ENCODE assay signal across 1 cellular context in the genomic region with DNA sequence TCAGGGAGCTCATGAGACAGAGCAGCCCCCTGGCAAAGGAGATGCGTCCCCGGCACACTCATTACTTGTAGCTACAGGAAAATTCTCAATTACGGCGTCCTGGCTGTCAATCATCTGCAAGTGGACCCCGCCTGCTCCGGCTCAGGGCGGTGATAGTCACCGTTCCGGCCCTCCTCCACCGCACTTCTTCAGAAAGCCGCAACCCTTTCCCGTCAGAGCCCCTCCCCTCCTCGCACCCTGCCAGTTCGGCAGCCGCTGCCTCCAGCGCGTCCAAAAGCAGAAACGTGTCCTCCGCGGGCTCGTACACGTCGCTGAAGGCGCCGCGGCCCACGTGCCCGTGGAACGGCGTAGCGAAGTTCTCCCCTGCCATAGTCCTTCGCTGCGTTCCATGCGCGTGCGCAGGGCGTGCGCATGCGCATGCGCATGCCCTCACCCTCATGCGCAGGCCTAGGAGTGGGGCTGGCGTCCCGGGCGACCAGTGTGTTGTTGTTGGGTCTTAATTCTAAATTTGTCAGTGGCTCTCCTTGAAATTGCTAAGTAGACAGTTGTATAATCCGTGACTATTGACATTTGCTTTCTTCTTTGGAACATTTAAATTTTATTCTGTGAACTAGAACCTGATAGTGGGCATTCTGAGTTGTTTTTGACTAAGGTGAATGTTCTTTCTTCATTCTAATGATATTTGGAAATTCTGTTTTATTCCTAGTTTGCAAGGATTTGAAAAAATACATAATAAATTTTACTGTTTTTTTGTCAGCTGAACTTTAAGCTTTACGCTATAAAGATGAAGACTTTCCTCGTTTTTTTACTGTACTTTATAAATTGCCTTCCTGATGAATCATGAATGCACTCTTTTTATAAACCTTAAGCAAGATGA.
TF ChIP-seq lines count a peak whose summit lies in the region.

No MANE protein-coding gene starts in this region.

TF ChIP-seq in HepG2, 621 proteins besides CTCF, POLR2A, EP300 and RAD21 (continued from another document and continues in another):
- TF ChIP-seq ZNF251 (CRISPR knock-in tag; IDR thresholded peaks at IDR 0.05) (peak; percentile 98), DMAP1 (CRISPR knock-in tag; IDR thresholded peaks at IDR 0.05) (peak; percentile 99), GLI4 (CRISPR knock-in tag; IDR thresholded peaks at IDR 0.05; ENCODE audit: borderline replicate concordance) (peak; percentile 79; the same call in 1 of the 2 replicates), MEIS2 (CRISPR knock-in tag; IDR thresholded peaks at IDR 0.05) (peak; percentile 91; the same call in 1 of the 2 replicates), PLRG1 (conservative IDR thresholded peaks at IDR 0.05) (no peak), ZNF619 (CRISPR knock-in tag; IDR thresholded peaks at IDR 0.05) (peak; percentile 96; the same call in 1 of the 2 replicates), ZMYM3 (CRISPR knock-in tag; IDR thresholded peaks at IDR 0.05) (peak; percentile 88), ZNF138 (CRISPR knock-in tag; IDR thresholded peaks at IDR 0.05; ENCODE audit: low read depth) (peak; percentile 83; the same call in 1 of the 2 replicates), MZF1 (CRISPR knock-in tag; IDR thresholded peaks at IDR 0.05; ENCODE audit: borderline replicate concordance) (no peak), SMAD3 (CRISPR knock-in tag; IDR thresholded peaks at IDR 0.05) (peak; percentile 81), HOXA7 (CRISPR knock-in tag; IDR thresholded peaks at IDR 0.05) (no peak), MED8 (CRISPR knock-in tag; IDR thresholded peaks at IDR 0.05; ENCODE audit: insufficient replicate concordance) (peak; percentile 82), TSC22D2 (CRISPR knock-in tag; IDR thresholded peaks at IDR 0.05; ENCODE audit: borderline replicate concordance) (peak; percentile 98), THYN1 (CRISPR knock-in tag; IDR thresholded peaks at IDR 0.05; ENCODE audit: borderline replicate concordance, low read depth) (peak; percentile 93; the same call in 1 of the 2 replicates), ZNF484 (CRISPR knock-in tag; IDR thresholded peaks at IDR 0.05; ENCODE audit: borderline replicate concordance, low read depth) (peak; percentile 95), RBFOX2 (IDR thresholded peaks at IDR 0.05; ENCODE audit: low read depth, low read length) (peak; percentile 99), ZNF235 (CRISPR knock-in tag; IDR thresholded peaks at IDR 0.05; ENCODE audit: borderline replicate concordance) (peak; percentile 96; the same call in 1 of the 2 replicates), ETV5 (CRISPR knock-in tag; IDR thresholded peaks at IDR 0.05; ENCODE audit: borderline replicate concordance) (peak; percentile 74), ZNF160 (CRISPR knock-in tag; IDR thresholded peaks at IDR 0.05) (peak; percentile 97), CENPX (CRISPR knock-in tag; IDR thresholded peaks at IDR 0.05) (no peak), ZFYVE20 (CRISPR knock-in tag; IDR thresholded peaks at IDR 0.05; ENCODE audit: borderline replicate concordance, low read depth) (peak; percentile 95), ARNT (IDR thresholded peaks at IDR 0.05) (no peak), NKX3-1 (CRISPR knock-in tag; IDR thresholded peaks at IDR 0.05) (peak; percentile 98), NCOA1 (CRISPR knock-in tag; IDR thresholded peaks at IDR 0.05) (0 out of 2 replicates have a peak, but pooled peaks have one; percentile 73), SRSF9 (IDR thresholded peaks at IDR 0.05; ENCODE audit: borderline replicate concordance, insufficient read depth, low read depth, low read length, poor library complexity, severe bottlenecking) (no peak), NFKBIZ (CRISPR knock-in tag; IDR thresholded peaks at IDR 0.05) (peak; percentile 88), MTF2 (CRISPR knock-in tag; IDR thresholded peaks at IDR 0.05; ENCODE audit: borderline replicate concordance) (no peak; the same call in 1 of the 2 replicates), SSRP1 (CRISPR knock-in tag; IDR thresholded peaks at IDR 0.05) (no peak), ZNF883 (CRISPR knock-in tag; IDR thresholded peaks at IDR 0.05; ENCODE audit: not compliant biosample characterization) (peak; percentile 99), RXRA (CRISPR knock-in tag; IDR thresholded peaks at IDR 0.05) (peak; percentile 83), ERF (CRISPR knock-in tag; IDR thresholded peaks at IDR 0.05) (peak; percentile 98), ZNF383 (CRISPR knock-in tag; IDR thresholded peaks at IDR 0.05; ENCODE audit: borderline replicate concordance) (no peak), FOXK1 (CRISPR knock-in tag; IDR thresholded peaks at IDR 0.05; ENCODE audit: borderline replicate concordance, low read depth) (peak; percentile 87), MED1 (CRISPR knock-in tag; IDR thresholded peaks at IDR 0.05) (peak; percentile 78), ZNF552 (CRISPR knock-in tag; IDR thresholded peaks at IDR 0.05; ENCODE audit: borderline replicate concordance) (peak; percentile 98), MTF1 (CRISPR knock-in tag; IDR thresholded peaks at IDR 0.05) (peak; percentile 78), ELF1 (CRISPR knock-in tag; IDR thresholded peaks at IDR 0.05) (no peak; the same call in 1 of the 2 replicates)
- TF ChIP-seq, protein P1, sequence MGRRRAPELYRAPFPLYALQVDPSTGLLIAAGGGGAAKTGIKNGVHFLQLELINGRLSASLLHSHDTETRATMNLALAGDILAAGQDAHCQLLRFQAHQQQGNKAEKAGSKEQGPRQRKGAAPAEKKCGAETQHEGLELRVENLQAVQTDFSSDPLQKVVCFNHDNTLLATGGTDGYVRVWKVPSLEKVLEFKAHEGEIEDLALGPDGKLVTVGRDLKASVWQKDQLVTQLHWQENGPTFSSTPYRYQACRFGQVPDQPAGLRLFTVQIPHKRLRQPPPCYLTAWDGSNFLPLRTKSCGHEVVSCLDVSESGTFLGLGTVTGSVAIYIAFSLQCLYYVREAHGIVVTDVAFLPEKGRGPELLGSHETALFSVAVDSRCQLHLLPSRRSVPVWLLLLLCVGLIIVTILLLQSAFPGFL (CRISPR knock-in tag; IDR thresholded peaks at IDR 0.05), result 0 out of 2 replicates have a peak, but pooled peaks have one; percentile 74
- TF ChIP-seq, protein P2, sequence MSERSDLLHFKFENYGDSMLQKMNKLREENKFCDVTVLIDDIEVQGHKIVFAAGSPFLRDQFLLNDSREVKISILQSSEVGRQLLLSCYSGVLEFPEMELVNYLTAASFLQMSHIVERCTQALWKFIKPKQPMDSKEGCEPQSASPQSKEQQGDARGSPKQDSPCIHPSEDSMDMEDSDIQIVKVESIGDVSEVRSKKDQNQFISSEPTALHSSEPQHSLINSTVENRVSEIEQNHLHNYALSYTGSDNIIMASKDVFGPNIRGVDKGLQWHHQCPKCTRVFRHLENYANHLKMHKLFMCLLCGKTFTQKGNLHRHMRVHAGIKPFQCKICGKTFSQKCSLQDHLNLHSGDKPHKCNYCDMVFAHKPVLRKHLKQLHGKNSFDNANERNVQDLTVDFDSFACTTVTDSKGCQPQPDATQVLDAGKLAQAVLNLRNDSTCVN (CRISPR knock-in tag; IDR thresholded peaks at IDR 0.05; ENCODE audit: borderline replicate concordance), result peak; percentile 97
- TF ChIP-seq, protein P3, sequence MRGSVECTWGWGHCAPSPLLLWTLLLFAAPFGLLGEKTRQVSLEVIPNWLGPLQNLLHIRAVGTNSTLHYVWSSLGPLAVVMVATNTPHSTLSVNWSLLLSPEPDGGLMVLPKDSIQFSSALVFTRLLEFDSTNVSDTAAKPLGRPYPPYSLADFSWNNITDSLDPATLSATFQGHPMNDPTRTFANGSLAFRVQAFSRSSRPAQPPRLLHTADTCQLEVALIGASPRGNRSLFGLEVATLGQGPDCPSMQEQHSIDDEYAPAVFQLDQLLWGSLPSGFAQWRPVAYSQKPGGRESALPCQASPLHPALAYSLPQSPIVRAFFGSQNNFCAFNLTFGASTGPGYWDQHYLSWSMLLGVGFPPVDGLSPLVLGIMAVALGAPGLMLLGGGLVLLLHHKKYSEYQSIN (CRISPR knock-in tag; IDR thresholded peaks at IDR 0.05; ENCODE audit: borderline replicate concordance), result no peak
- TF ChIP-seq, protein P4, sequence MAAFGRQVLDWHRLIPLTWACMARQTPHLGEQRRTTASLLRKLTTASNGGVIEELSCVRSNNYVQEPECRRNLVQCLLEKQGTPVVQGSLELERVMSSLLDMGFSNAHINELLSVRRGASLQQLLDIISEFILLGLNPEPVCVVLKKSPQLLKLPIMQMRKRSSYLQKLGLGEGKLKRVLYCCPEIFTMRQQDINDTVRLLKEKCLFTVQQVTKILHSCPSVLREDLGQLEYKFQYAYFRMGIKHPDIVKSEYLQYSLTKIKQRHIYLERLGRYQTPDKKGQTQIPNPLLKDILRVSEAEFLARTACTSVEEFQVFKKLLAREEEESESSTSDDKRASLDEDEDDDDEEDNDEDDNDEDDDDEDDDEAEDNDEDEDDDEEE (CRISPR knock-in tag; IDR thresholded peaks at IDR 0.05), result peak; percentile 99
- TF ChIP-seq, protein P5, sequence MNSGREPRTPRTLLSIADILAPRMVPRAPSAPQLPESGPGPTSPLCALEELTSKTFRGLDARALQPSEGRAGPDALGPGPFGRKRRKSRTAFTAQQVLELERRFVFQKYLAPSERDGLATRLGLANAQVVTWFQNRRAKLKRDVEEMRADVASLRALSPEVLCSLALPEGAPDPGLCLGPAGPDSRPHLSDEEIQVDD (CRISPR knock-in tag; IDR thresholded peaks at IDR 0.05; ENCODE audit: borderline replicate concordance), result peak; percentile 99
- TF ChIP-seq, protein P6, sequence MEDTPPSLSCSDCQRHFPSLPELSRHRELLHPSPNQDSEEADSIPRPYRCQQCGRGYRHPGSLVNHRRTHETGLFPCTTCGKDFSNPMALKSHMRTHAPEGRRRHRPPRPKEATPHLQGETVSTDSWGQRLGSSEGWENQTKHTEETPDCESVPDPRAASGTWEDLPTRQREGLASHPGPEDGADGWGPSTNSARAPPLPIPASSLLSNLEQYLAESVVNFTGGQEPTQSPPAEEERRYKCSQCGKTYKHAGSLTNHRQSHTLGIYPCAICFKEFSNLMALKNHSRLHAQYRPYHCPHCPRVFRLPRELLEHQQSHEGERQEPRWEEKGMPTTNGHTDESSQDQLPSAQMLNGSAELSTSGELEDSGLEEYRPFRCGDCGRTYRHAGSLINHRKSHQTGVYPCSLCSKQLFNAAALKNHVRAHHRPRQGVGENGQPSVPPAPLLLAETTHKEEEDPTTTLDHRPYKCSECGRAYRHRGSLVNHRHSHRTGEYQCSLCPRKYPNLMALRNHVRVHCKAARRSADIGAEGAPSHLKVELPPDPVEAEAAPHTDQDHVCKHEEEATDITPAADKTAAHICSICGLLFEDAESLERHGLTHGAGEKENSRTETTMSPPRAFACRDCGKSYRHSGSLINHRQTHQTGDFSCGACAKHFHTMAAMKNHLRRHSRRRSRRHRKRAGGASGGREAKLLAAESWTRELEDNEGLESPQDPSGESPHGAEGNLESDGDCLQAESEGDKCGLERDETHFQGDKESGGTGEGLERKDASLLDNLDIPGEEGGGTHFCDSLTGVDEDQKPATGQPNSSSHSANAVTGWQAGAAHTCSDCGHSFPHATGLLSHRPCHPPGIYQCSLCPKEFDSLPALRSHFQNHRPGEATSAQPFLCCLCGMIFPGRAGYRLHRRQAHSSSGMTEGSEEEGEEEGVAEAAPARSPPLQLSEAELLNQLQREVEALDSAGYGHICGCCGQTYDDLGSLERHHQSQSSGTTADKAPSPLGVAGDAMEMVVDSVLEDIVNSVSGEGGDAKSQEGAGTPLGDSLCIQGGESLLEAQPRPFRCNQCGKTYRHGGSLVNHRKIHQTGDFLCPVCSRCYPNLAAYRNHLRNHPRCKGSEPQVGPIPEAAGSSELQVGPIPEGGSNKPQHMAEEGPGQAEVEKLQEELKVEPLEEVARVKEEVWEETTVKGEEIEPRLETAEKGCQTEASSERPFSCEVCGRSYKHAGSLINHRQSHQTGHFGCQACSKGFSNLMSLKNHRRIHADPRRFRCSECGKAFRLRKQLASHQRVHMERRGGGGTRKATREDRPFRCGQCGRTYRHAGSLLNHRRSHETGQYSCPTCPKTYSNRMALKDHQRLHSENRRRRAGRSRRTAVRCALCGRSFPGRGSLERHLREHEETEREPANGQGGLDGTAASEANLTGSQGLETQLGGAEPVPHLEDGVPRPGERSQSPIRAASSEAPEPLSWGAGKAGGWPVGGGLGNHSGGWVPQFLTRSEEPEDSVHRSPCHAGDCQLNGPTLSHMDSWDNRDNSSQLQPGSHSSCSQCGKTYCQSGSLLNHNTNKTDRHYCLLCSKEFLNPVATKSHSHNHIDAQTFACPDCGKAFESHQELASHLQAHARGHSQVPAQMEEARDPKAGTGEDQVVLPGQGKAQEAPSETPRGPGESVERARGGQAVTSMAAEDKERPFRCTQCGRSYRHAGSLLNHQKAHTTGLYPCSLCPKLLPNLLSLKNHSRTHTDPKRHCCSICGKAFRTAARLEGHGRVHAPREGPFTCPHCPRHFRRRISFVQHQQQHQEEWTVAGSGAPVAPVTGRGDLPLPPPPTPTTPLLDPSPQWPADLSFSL (CRISPR knock-in tag; IDR thresholded peaks at IDR 0.05), result no peak; the same call in 1 of the 2 replicates
- TF ChIP-seq, protein P7, sequence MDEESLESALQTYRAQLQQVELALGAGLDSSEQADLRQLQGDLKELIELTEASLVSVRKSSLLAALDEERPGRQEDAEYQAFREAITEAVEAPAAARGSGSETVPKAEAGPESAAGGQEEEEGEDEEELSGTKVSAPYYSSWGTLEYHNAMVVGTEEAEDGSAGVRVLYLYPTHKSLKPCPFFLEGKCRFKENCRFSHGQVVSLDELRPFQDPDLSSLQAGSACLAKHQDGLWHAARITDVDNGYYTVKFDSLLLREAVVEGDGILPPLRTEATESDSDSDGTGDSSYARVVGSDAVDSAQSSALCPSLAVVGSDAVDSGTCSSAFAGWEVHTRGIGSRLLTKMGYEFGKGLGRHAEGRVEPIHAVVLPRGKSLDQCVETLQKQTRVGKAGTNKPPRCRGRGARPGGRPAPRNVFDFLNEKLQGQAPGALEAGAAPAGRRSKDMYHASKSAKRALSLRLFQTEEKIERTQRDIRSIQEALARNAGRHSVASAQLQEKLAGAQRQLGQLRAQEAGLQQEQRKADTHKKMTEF (CRISPR knock-in tag; IDR thresholded peaks at IDR 0.05), result peak; percentile 94
- TF ChIP-seq, protein P8, sequence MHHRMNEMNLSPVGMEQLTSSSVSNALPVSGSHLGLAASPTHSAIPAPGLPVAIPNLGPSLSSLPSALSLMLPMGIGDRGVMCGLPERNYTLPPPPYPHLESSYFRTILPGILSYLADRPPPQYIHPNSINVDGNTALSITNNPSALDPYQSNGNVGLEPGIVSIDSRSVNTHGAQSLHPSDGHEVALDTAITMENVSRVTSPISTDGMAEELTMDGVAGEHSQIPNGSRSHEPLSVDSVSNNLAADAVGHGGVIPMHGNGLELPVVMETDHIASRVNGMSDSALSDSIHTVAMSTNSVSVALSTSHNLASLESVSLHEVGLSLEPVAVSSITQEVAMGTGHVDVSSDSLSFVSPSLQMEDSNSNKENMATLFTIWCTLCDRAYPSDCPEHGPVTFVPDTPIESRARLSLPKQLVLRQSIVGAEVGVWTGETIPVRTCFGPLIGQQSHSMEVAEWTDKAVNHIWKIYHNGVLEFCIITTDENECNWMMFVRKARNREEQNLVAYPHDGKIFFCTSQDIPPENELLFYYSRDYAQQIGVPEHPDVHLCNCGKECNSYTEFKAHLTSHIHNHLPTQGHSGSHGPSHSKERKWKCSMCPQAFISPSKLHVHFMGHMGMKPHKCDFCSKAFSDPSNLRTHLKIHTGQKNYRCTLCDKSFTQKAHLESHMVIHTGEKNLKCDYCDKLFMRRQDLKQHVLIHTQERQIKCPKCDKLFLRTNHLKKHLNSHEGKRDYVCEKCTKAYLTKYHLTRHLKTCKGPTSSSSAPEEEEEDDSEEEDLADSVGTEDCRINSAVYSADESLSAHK (CRISPR knock-in tag; IDR thresholded peaks at IDR 0.05; ENCODE audit: borderline replicate concordance), result no peak
- TF ChIP-seq, protein P9, sequence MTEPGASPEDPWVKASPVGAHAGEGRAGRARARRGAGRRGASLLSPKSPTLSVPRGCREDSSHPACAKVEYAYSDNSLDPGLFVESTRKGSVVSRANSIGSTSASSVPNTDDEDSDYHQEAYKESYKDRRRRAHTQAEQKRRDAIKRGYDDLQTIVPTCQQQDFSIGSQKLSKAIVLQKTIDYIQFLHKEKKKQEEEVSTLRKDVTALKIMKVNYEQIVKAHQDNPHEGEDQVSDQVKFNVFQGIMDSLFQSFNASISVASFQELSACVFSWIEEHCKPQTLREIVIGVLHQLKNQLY (CRISPR knock-in tag; IDR thresholded peaks at IDR 0.05), result peak; percentile 90
